ENCODE assay signal across 14 cellular contexts in the genomic region with DNA sequence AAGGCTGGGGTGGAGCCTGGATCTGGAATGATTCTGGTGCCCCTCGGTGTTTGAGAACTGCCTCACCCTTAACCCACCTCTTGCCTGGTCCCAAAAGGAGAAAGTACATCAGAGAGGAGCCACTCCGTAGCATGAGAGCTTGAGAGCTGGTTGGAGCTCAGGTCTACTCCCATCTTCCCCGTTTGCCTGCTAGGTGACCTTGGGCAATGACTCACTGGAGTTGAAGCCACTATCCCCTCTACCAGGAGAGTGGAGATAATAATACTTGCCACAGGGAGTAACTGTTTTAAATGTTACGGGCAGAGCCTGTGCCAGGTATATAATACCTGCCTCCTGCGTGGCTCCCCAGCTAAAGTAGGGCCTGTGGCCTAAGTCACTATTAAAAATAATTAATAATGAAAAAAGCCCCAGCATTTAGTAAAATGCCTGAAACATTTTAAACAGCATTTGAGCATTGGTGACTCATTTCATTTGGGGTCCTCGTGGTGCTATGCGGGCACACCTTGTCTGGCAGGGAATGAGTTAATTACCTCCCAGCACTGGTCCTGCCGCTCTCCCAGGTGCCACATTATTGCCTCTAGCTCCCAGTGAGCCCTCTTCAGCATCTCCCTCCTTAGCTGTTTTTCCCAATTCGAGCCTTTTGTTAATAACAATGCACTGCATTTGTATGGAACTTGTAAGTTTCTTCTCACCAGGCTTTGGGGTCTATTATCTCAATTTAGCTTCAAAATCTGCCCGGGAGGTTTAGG. TPM values are rescaled to one million over a fixed set of nuclear protein-coding genes. Genes with fewer than 3 reads are reported as not detected.
DNase-seq lines count a peak whose midpoint lies in the region; ATAC-seq, FAIRE-seq and TF ChIP-seq lines count a peak whose summit lies in the region.
"Had no signal": no experiment of that assay in that cellular context is flagged by ENCODE, and none has a peak within 500 bp of the region (broad histone marks: within the 10 kb centered on the region; RNA-seq: fewer than 3 reads in every experiment).

No MANE protein-coding gene starts in this region.

- H3K4me1 ChIP-seq in HCT116 (ENCODE audit: control insufficient read depth in 1 of 2, insufficient read depth in 2 of 2, low read length in 2 of 2): peaks cover 54 to 68% of the 10 kb centered on the region in 2 experiments
- H3K4me1 ChIP-seq in hepatocyte (ENCODE audit: insufficient read depth): peaks cover 22% of the 10 kb centered on the region

- peak overlapping the region; percentile 27 for H3K9ac ChIP-seq in HCT116 (ENCODE audit: low read length)

- H3K4me2 ChIP-seq in HCT116 (ENCODE audit: low read length) (peak overlapping the region; percentile 70), hepatocyte (no peak overlapping the region)

- peak; percentile 28 for DNase-seq in ACHN
- no peak for DNase-seq in HCT116 (ENCODE audit: low read depth, low spot score)
- no peak for DNase-seq in hepatocyte (ENCODE audit: low spot score)
- DNase-seq in GF-D8 (lab: John Stamatoyannopoulos, UW): no peak
- DNase-seq in D721Med (ENCODE audit: insufficient read length, low spot score): no peak
- no peak for DNase-seq in NCI-H1436 treated with DMSO at 0.1 percent for 48 hours (lab: John Stamatoyannopoulos, UW)
- no peak for DNase-seq in SHP77 (lab: John Stamatoyannopoulos, UW)
- DNase-seq: activated CD8-positive, alpha-beta memory T cell treated with anti-CD3 and anti-CD28 coated beads for 24 hours; hippocampal formation; NCI-H1436; tibial artery had no signal

- H3K36me3 ChIP-seq in HCT116 (ENCODE audit: control insufficient read depth in 1 of 2, insufficient read depth in 2 of 2, low read length in 2 of 2): no peaks in the 10 kb centered on the region
- H3K36me3 ChIP-seq in hepatocyte (replicated peaks; ENCODE audit: insufficient read depth, low read depth): no peaks in the 10 kb centered on the region
- H3K36me3 ChIP-seq: tibial artery had no signal

- H3K4me3 ChIP-seq in HCT116 (replicated peaks in 1 of 2; ENCODE audit: low read depth in 1 of 2, low read length in 2 of 2) (peak overlapping the region in 1 of 2 experiments; percentile 20; a peak in 2 of 4 replicates), hepatocyte (no peak overlapping the region)
- H3K4me3 ChIP-seq: tibial artery had no signal

- CTCF ChIA-PET in HCT116 (lab: Charles Lee): interaction anchor here (0.9 to 1.6 kb wide), 4 partner anchors 12 to 167 kb away, joined by 3 read pairs; no protein-coding TSS in a partner anchor

- BruUV-seq in HCT116 (replicated peaks; lab: Mats Ljungman, UMichigan): no TSS peak

- H4K20me1 ChIP-seq in HCT116 (ENCODE audit: insufficient read depth): no peaks in the 10 kb centered on the region
- H4K20me1 ChIP-seq in hepatocyte (ENCODE audit: insufficient read depth, poor library complexity, severe bottlenecking): no peaks in the 10 kb centered on the region

- H3K27ac ChIP-seq in HCT116 (ENCODE audit: low read depth, low read length) (peak overlapping the region; percentile 72), hepatocyte (peak overlapping the region; percentile 37)
- H3K27ac ChIP-seq: tibial artery had no signal

- peaks cover 86% of the 10 kb centered on the region for H3K36me3 Mint-ChIP-seq in activated T-helper 17 cell treated with anti-CD3 and anti-CD28 coated beads, Interleukin-2, amount 50 U/mL, for 72 hours (ENCODE audit: low read depth)

- FAIRE-seq in D721Med (lab: Jason Lieb, UNC): no peak
- FAIRE-seq: colon, H54 had no signal

- RAD21 ChIA-PET in HCT116 (lab: Charles Lee; ENCODE audit: low non-redundant PET in 1 of 2, low total read pairs in 2 of 2, uncharacterized antibody in 2 of 2, unreplicated experiment in 2 of 2): interaction anchor here in 1 of 2 experiments (2.0 kb wide), 1 partner anchor 13 kb away, joined by 5 read pairs; no protein-coding TSS in a partner anchor

- H3K4me3 Mint-ChIP-seq in activated T-helper 17 cell treated with anti-CD3 and anti-CD28 coated beads, Interleukin-2, amount 50 U/mL, for 72 hours: peak overlapping the region; percentile 82

- intact Hi-C loops in HCT116 (cut with micrococcal nuclease): no loop called here

- peaks cover 74% of the 10 kb centered on the region for H3K4me1 Mint-ChIP-seq in activated T-helper 17 cell treated with anti-CD3 and anti-CD28 coated beads, Interleukin-2, amount 50 U/mL, for 72 hours

- TF ChIP-seq CTCF in HCT116 (IDR thresholded peaks at IDR 0.05 in 2 of 3, conservative IDR thresholded peaks at IDR 0.05 in 1 of 3; ENCODE audit: borderline replicate concordance in 1 of 3, insufficient read depth in 1 of 3, low read depth in 2 of 3, low read length in 2 of 3) (no peak), hepatocyte (IDR thresholded peaks at IDR 0.05; ENCODE audit: poor library complexity) (no peak), D721Med (IDR thresholded peaks at IDR 0.05; ENCODE audit: insufficient read depth, missing control alignments) (no peak)

- TF ChIP-seq POLR2A in HCT116 (IDR thresholded peaks at IDR 0.05; ENCODE audit: borderline replicate concordance, extremely low read depth, insufficient read depth, insufficient read length): no peak

- H3K9me3 Mint-ChIP-seq in activated T-helper 17 cell treated with anti-CD3 and anti-CD28 coated beads, Interleukin-2, amount 50 U/mL, for 72 hours: no peaks in the 10 kb centered on the region

- H3K27me3 Mint-ChIP-seq in activated T-helper 17 cell treated with anti-CD3 and anti-CD28 coated beads, Interleukin-2, amount 50 U/mL, for 72 hours: no peaks in the 10 kb centered on the region

- no peaks in the 10 kb centered on the region for H3K79me2 ChIP-seq in HCT116 (ENCODE audit: insufficient read depth, low read length)
- no peaks in the 10 kb centered on the region for H3K79me2 ChIP-seq in hepatocyte

- H3K9me2 ChIP-seq in HCT116 (ENCODE audit: insufficient read depth) (no peaks in the 10 kb centered on the region), hepatocyte (replicated peaks; ENCODE audit: insufficient read depth) (no peaks in the 10 kb centered on the region)

- H2AFZ ChIP-seq in HCT116 (ENCODE audit: low read depth, low read length, poor library complexity, severe bottlenecking) (no peak overlapping the region), hepatocyte (no peak overlapping the region)

- no peaks in the 10 kb centered on the region for H3K27me3 ChIP-seq in HCT116 (ENCODE audit: insufficient read depth, low read length)
- no peaks in the 10 kb centered on the region for H3K27me3 ChIP-seq in hepatocyte

- peak overlapping the region; percentile 99 for H3K27ac Mint-ChIP-seq in activated T-helper 17 cell treated with anti-CD3 and anti-CD28 coated beads, Interleukin-2, amount 50 U/mL, for 72 hours

- H3K9me3 ChIP-seq in HCT116 (ENCODE audit: control insufficient read depth in 1 of 2, insufficient read depth in 1 of 2, low read depth in 1 of 2, low read length in 2 of 2) (no peaks in the 10 kb centered on the region), hepatocyte (ENCODE audit: low read depth) (no peaks in the 10 kb centered on the region)
- H3K9me3 ChIP-seq: tibial artery had no signal

- 64% methylated on average over 10 of the region's 10 CpGs for WGBS in hepatocyte (ENCODE audit: low lambda C conversion rate, missing lambda C conversion rate)

- POLR2A ChIA-PET in HCT116 (lab: Charles Lee): no interaction called here

- ATAC-seq in HCT116: peak; percentile 44
- ATAC-seq in activated T-helper 17 cell treated with anti-CD3 and anti-CD28 coated beads, Interleukin-2, amount 50 U/mL, for 72 hours (replicated peaks): no peak

- no peak for TF ChIP-seq RAD21 in HCT116 (IDR thresholded peaks at IDR 0.05; ENCODE audit: low read depth)

- in situ Hi-C loops in ACHN (cut with HindIII; ENCODE audit: low pct_ligation_motif_present, low pct_unique_long_range_greater_than_20kb, low sequenced_read_pairs): no loop called here

TF ChIP-seq in HCT116, 20 proteins besides CTCF, POLR2A, EP300 and RAD21:
- TF ChIP-seq, protein P1, sequence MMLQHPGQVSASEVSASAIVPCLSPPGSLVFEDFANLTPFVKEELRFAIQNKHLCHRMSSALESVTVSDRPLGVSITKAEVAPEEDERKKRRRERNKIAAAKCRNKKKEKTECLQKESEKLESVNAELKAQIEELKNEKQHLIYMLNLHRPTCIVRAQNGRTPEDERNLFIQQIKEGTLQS (IDR thresholded peaks at IDR 0.05): no peak
- 0 out of 2 replicates have a peak, but pooled peaks have one; percentile 40 for TF ChIP-seq FOSL1 (IDR thresholded peaks at IDR 0.05; ENCODE audit: low read depth)

RNA-seq across cellular contexts. Expression of a gene that starts 22.5 kb away (rescaled TPM):
- total RNA-seq in HCT116 (2021; ENCODE audit: unreplicated experiment): 3.8 TPM
- 4.9 and 6.4 TPM in 2 replicates for polyA plus RNA-seq in HCT116 (2012)
- 100 to 1,000 TPM in 1 of 2 donors, 10 to 100 TPM in 1; 53.7 to 124 TPM for total RNA-seq in activated T-helper 17 cell treated with anti-CD3 and anti-CD28 coated beads, Interleukin-2, amount 50 U/mL, for 72 hours
- total RNA-seq in hepatocyte: 0.57 and 0.96 TPM in 2 replicates
- polyA plus RNA-seq in hepatocyte: 0.24 and 0.94 TPM in 2 replicates

Comparison
In these comparisons a context has a peak if more than half of its experiments do, and no peak if none do; other contexts are left out.
1. RNA of a gene that starts 22.5 kb away (total RNA-seq): 53.7 to 124 TPM in activated T-helper 17 cell treated with anti-CD3 and anti-CD28 coated beads, Interleukin-2, amount 50 U/mL, for 72 hours; 3.8 TPM in HCT116 (single experiment) and 0.57 to 0.96 TPM in hepatocyte; every median in the first group is over 10 times any median in the second.